31 cellular contexts compared by ENCODE assay signal in genomic region chr11:62169935-62170334, GRCh38. TPM values are rescaled to one million over a fixed set of nuclear protein-coding genes. Genes with fewer than 3 reads are reported as not detected.
"Had no signal": no experiment of that assay in that cellular context is flagged by ENCODE, and none has a peak within 500 bp of the region (broad histone marks: within the 10 kb centered on the region; RNA-seq: fewer than 3 reads in every experiment).

No MANE protein-coding gene starts in this region.

- ATAC-seq: activated CD8-positive, alpha-beta memory T cell treated with anti-CD3 and anti-CD28 coated beads, Interleukin-2, amount 10 ng/mL, durations not matched to agents 7 days and 5 days; activated CD8-positive, alpha-beta T cell treated with anti-CD3 and anti-CD28 coated beads, Interleukin-2, amount 10 ng/mL, durations not matched to agents 7 days and 5 days; activated naive CD8-positive, alpha-beta T cell treated with anti-CD3 and anti-CD28 coated beads, Interleukin-2, amount 50 U/mL, for 24 hours; natural killer cell treated with Interleukin-12 subunit alpha and Interleukin-12 subunit beta and Interleukin-15 and Interleukin-18, amount 100 ng/mL, for 72 hours; stimulated activated naive B cell treated with anti-CD40 and anti-IgM and Interleukin-4, amounts not matched to agents 10 μg/mL and 1 μg/mL and 100 μg/mL, for 72 hours; T-cell had no signal

- H3K9me3 ChIP-seq: esophagus muscularis mucosa, lower lobe of right lung, suprapubic skin, tibial artery, upper lobe of right lung had no signal

- H2AFZ ChIP-seq: hepatocyte had no signal

- FAIRE-seq: kidney had no signal

- H3K4me3 Mint-ChIP-seq: activated B cell treated with CpG ODN at 0.5 μM for 24 hours; activated CD8-positive, alpha-beta memory T cell treated with anti-CD3 and anti-CD28 coated beads, Interleukin-2, amount 10 ng/mL, durations not matched to agents 7 days and 5 days; activated CD8-positive, alpha-beta T cell treated with anti-CD3 and anti-CD28 coated beads, Interleukin-2, amount 10 ng/mL, durations not matched to agents 7 days and 5 days; activated naive CD4-positive, alpha-beta T cell treated with anti-CD3 and anti-CD28 coated beads, Interleukin-2, amount 50 U/mL, for 24 hours; activated naive CD8-positive, alpha-beta T cell treated with anti-CD3 and anti-CD28 coated beads, Interleukin-2, amount 50 U/mL, for 24 hours; dendritic cell treated with granulocyte-macrophage colony-stimulating factor and Interleukin-4, amounts not matched to agents 40 ng/mL and 50 ng/mL, for 4 days; endodermal cell; natural killer cell treated with Interleukin-12 subunit alpha and Interleukin-12 subunit beta and Interleukin-15 and Interleukin-18, amount 100 ng/mL, for 72 hours; stimulated activated naive B cell treated with anti-CD40 and anti-IgM and Interleukin-4, amounts not matched to agents 10 μg/mL and 1 μg/mL and 100 μg/mL, for 72 hours; T-cell had no signal

- H3K27ac Mint-ChIP-seq: activated B cell treated with CpG ODN at 0.5 μM for 24 hours; activated CD8-positive, alpha-beta memory T cell treated with anti-CD3 and anti-CD28 coated beads, Interleukin-2, amount 10 ng/mL, durations not matched to agents 7 days and 5 days; activated CD8-positive, alpha-beta T cell treated with anti-CD3 and anti-CD28 coated beads, Interleukin-2, amount 10 ng/mL, durations not matched to agents 7 days and 5 days; activated naive CD4-positive, alpha-beta T cell treated with anti-CD3 and anti-CD28 coated beads, Interleukin-2, amount 50 U/mL, for 24 hours; activated naive CD8-positive, alpha-beta T cell treated with anti-CD3 and anti-CD28 coated beads, Interleukin-2, amount 50 U/mL, for 24 hours; activated T-helper 2 cell treated with anti-CD3 and anti-CD28 coated beads, Interferon-gamma antibody, Interleukin-2, Interleukin-4, amounts not matched to agents 10 μg/mL and 5 μg/mL and 100 μg/mL, durations not matched to agents 14 hours and 24 hours and 36 hours; dendritic cell treated with granulocyte-macrophage colony-stimulating factor and Interleukin-4, amounts not matched to agents 40 ng/mL and 50 ng/mL, for 4 days; endodermal cell; natural killer cell treated with Interleukin-12 subunit alpha and Interleukin-12 subunit beta and Interleukin-15 and Interleukin-18, amount 100 ng/mL, for 72 hours; stimulated activated naive B cell treated with anti-CD40 and anti-IgM and Interleukin-4, amounts not matched to agents 10 μg/mL and 1 μg/mL and 100 μg/mL, for 72 hours; T-cell had no signal

- H3K4me1 ChIP-seq: tibial artery, upper lobe of right lung had no signal

- H3K36me3 Mint-ChIP-seq: activated CD8-positive, alpha-beta memory T cell treated with anti-CD3 and anti-CD28 coated beads, Interleukin-2, amount 10 ng/mL, durations not matched to agents 7 days and 5 days; activated naive CD4-positive, alpha-beta T cell treated with anti-CD3 and anti-CD28 coated beads, Interleukin-2, amount 50 U/mL, for 24 hours; natural killer cell treated with Interleukin-12 subunit alpha and Interleukin-12 subunit beta and Interleukin-15 and Interleukin-18, amount 100 ng/mL, for 72 hours; stimulated activated naive B cell treated with anti-CD40 and anti-IgM and Interleukin-4, amounts not matched to agents 10 μg/mL and 1 μg/mL and 100 μg/mL, for 72 hours; T-cell had no signal

- H3K36me3 ChIP-seq: esophagus muscularis mucosa, lower lobe of right lung, suprapubic skin, tibial artery, upper lobe of right lung had no signal

- H3K27ac ChIP-seq: esophagus muscularis mucosa, hepatocyte, lower lobe of right lung, suprapubic skin, tibial artery, upper lobe of right lung had no signal

- H3K4me2 ChIP-seq: hepatocyte, smooth muscle cell had no signal

- DNase-seq: activated B cell treated with CpG ODN at 0.5 μM for 24 hours; activated CD4-positive, alpha-beta T cell treated with anti-CD3 and anti-CD28 coated beads, Interleukin-2, amount 50 U/mL, for 1 hour; activated CD8-positive, alpha-beta memory T cell treated with anti-CD3 and anti-CD28 coated beads, Interleukin-2, amount 10 ng/mL, durations not matched to agents 7 days and 5 days; activated CD8-positive, alpha-beta T cell treated with anti-CD3 and anti-CD28 coated beads, Interleukin-2, amount 10 ng/mL, durations not matched to agents 7 days and 5 days; activated naive CD8-positive, alpha-beta T cell treated with anti-CD3 and anti-CD28 coated beads, Interleukin-2, amount 50 U/mL, for 24 hours; activated T-cell treated with anti-CD3 and anti-CD28 coated beads, Interleukin-2, amount 50 U/mL, for 48 hours; amygdala; central memory CD4-positive, alpha-beta T cell; endodermal cell; foreskin melanocyte; lower lobe of right lung; mesendoderm; stimulated activated CD4-positive, alpha-beta T cell treated with anti-CD3 and anti-CD28 coated beads, Interleukin-15, amount 100 ng/mL, for 24 hours; stimulated activated CD4-positive, alpha-beta T cell treated with anti-CD3 and anti-CD28 coated beads, Interleukin-2, amount 100 ng/mL, for 24 hours; stimulated activated naive B cell treated with anti-CD40 and anti-IgM and Interleukin-4, amounts not matched to agents 10 μg/mL and 1 μg/mL and 100 μg/mL, for 72 hours; T-cell; tibial artery; upper lobe of right lung had no signal

- H3K79me2 ChIP-seq: hepatocyte had no signal

- H3K4me3 ChIP-seq: esophagus muscularis mucosa, hepatocyte, lower lobe of right lung, smooth muscle cell, suprapubic skin, tibial artery, upper lobe of right lung had no signal

- H3K9me3 Mint-ChIP-seq: activated B cell treated with CpG ODN at 0.5 μM for 24 hours; activated naive CD4-positive, alpha-beta T cell treated with anti-CD3 and anti-CD28 coated beads, Interleukin-2, amount 50 U/mL, for 24 hours; activated naive CD8-positive, alpha-beta T cell treated with anti-CD3 and anti-CD28 coated beads, Interleukin-2, amount 50 U/mL, for 24 hours; activated T-helper 2 cell treated with anti-CD3 and anti-CD28 coated beads, Interferon-gamma antibody, Interleukin-2, Interleukin-4, amounts not matched to agents 10 μg/mL and 5 μg/mL and 100 μg/mL, durations not matched to agents 14 hours and 24 hours and 36 hours; dendritic cell treated with granulocyte-macrophage colony-stimulating factor and Interleukin-4, amounts not matched to agents 40 ng/mL and 50 ng/mL, for 4 days; endodermal cell; natural killer cell treated with Interleukin-12 subunit alpha and Interleukin-12 subunit beta and Interleukin-15 and Interleukin-18, amount 100 ng/mL, for 72 hours; stimulated activated naive B cell treated with anti-CD40 and anti-IgM and Interleukin-4, amounts not matched to agents 10 μg/mL and 1 μg/mL and 100 μg/mL, for 72 hours; T-cell had no signal

RNA-seq across cellular contexts. Expression of gene SCGB1D1, which starts 20.1 kb away (rescaled TPM):
- total RNA-seq: activated B cell treated with CpG ODN at 0.5 μM for 24 hours; activated CD8-positive, alpha-beta memory T cell treated with anti-CD3 and anti-CD28 coated beads, Interleukin-2, amount 10 ng/mL, durations not matched to agents 7 days and 5 days; activated CD8-positive, alpha-beta T cell treated with anti-CD3 and anti-CD28 coated beads, Interleukin-2, amount 10 ng/mL, durations not matched to agents 7 days and 5 days; activated T-helper 2 cell treated with anti-CD3 and anti-CD28 coated beads, Interferon-gamma antibody, Interleukin-2, Interleukin-4, amounts not matched to agents 10 μg/mL and 5 μg/mL and 100 μg/mL, durations not matched to agents 14 hours and 24 hours and 36 hours; endodermal cell; esophagus muscularis mucosa; hepatocyte; kidney; lower lobe of right lung; mononuclear cell; natural killer cell treated with Interleukin-12 subunit alpha and Interleukin-12 subunit beta and Interleukin-15 and Interleukin-18, amount 100 ng/mL, for 72 hours; omental fat pad; sciatic nerve; smooth muscle cell; suprapubic skin; T-cell; T-helper 2 cell treated with Interferon-gamma antibody and Interleukin-4, amounts not matched to agents 100 ng/mL and 5 ng/mL, for 36 hours; upper lobe of right lung had no signal
- polyA plus RNA-seq: hepatocyte, smooth muscle cell had no signal

RNA-seq across cellular contexts. Expression of gene SCGB2A1, which starts 38.5 kb away (rescaled TPM):
- total RNA-seq: activated B cell treated with CpG ODN at 0.5 μM for 24 hours; activated CD8-positive, alpha-beta memory T cell treated with anti-CD3 and anti-CD28 coated beads, Interleukin-2, amount 10 ng/mL, durations not matched to agents 7 days and 5 days; activated CD8-positive, alpha-beta T cell treated with anti-CD3 and anti-CD28 coated beads, Interleukin-2, amount 10 ng/mL, durations not matched to agents 7 days and 5 days; activated T-helper 2 cell treated with anti-CD3 and anti-CD28 coated beads, Interferon-gamma antibody, Interleukin-2, Interleukin-4, amounts not matched to agents 10 μg/mL and 5 μg/mL and 100 μg/mL, durations not matched to agents 14 hours and 24 hours and 36 hours; endodermal cell; esophagus muscularis mucosa; hepatocyte; mononuclear cell; natural killer cell treated with Interleukin-12 subunit alpha and Interleukin-12 subunit beta and Interleukin-15 and Interleukin-18, amount 100 ng/mL, for 72 hours; omental fat pad; sciatic nerve; smooth muscle cell; T-cell; T-helper 2 cell treated with Interferon-gamma antibody and Interleukin-4, amounts not matched to agents 100 ng/mL and 5 ng/mL, for 36 hours; upper lobe of right lung had no signal
- polyA plus RNA-seq: hepatocyte, smooth muscle cell had no signal
